Comparison of ENCODE assay signal across 8 cellular contexts in the genomic region with DNA sequence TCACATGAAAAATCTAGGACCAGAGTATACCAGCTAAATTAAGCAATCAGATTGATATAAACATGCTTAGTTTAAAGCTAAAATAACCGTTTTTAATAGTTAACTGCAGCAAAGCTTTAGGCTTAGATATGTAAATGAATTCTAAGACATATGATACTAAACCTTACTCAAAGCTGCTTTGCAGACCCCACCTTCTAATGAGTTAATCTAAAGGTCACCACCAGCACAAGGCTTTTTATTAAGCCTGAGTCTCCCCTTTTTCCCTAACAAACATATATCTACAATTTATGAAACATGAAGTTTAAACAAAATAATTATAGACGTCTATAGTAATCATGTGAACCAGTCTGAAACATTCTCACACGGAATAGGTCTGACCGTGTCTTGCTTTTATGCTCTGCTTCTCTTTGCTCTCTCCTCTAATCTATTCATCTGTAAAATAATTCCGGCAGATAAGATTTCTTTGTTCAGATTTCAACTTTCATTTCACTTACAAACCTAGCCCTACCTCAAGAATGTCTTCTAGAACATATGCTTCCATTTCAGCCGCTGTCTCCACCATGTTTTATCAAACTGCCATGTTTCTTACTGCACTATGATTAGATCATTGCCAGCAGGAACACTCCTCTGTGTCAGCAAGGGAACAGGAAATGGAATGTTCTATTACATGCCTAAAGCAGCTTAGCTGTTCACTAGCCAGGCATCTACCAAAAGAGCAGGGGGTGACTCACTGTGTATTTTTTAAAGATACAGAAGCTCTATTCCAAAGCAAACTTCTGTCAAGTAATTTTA.
DNase-seq lines count a peak whose midpoint lies in the region; ATAC-seq lines count a peak whose summit lies in the region.

No MANE protein-coding gene starts in this region.

- ATAC-seq in GM18508 (IDR thresholded peaks at IDR 0.05; ENCODE audit: insufficient read depth, unreplicated experiment) (peak; percentile 98), HG02970 (IDR thresholded peaks at IDR 0.05; ENCODE audit: low FRiP score, unreplicated experiment) (peak; percentile 92)

- DNase-seq in AG08395 (ENCODE audit: low spot score) (peak; percentile 93), NCI-H1694 (lab: John Stamatoyannopoulos, UW) (peak; percentile 84), T-helper 22 cell (ENCODE audit: low read depth) (peak; percentile 52), cerebellar cortex (ENCODE audit: low spot score) (peak; percentile 96), kidney tubule cell (ENCODE audit: low spot score) (peak; percentile 94)
- DNase-seq in stimulated activated CD4-positive, alpha-beta T cell treated with anti-CD3 and anti-CD28 coated beads, Interleukin-4, amount 100 ng/mL, for 1 hour: peak; percentile 10

Comparison
In these comparisons a context has a peak if more than half of its experiments do, and no peak if none do; other contexts are left out.
1. Peak in every context shown above with its lines: DNase-seq and ATAC-seq.
2. DNase-seq: peak in every context shown above with its lines; median percentile 96 in cerebellar cortex; 94 in kidney tubule cell; 93 in AG08395; 84 in NCI-H1694; 52 in T-helper 22 cell; 10 in stimulated activated CD4-positive, alpha-beta T cell treated with anti-CD3 and anti-CD28 coated beads, Interleukin-4, amount 100 ng/mL, for 1 hour.